Comparison of ENCODE assay signal across 9 cellular contexts in the genomic region with DNA sequence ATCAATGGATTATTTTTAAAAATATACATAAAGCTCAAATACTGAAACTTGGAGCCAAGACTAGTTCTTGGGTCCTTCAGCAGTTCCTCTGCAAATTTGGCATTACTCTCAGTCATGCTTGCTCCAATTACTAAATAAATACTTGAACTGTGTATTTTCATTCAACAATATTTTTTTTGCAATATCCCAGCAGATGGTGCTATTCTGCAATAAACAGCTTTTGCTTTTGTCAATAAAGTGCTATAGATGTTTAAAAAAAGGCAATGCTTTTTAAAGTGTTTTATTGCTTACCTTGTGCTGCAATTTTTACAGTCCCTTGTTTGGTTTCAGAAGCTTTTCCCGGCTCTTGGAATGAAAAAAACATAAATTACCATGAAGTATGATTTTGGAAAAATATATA.
A peak's percentile ranks its signal among the peaks of the same experiment; 100 is the strongest.
DNase-seq lines count a peak whose midpoint lies in the region; ATAC-seq, FAIRE-seq and TF ChIP-seq lines count a peak whose summit lies in the region.
"Had no signal": no experiment of that assay in that cellular context is flagged by ENCODE, and none has a peak within 500 bp of the region (broad histone marks: within the 10 kb centered on the region; RNA-seq: fewer than 3 reads in every experiment).

No MANE protein-coding gene starts in this region.

- H3K27ac ChIP-seq in neural progenitor cell = no peak overlapping the region
- H3K27ac ChIP-seq in vagina = no peak overlapping the region
- H3K27ac ChIP-seq: suprapubic skin had no signal

- H3K27me3 ChIP-seq in GM06990 (replicated peaks; ENCODE audit: control insufficient read depth, insufficient read depth, low read length) (no peaks in the 10 kb centered on the region), adipocyte (replicated peaks; ENCODE audit: control insufficient read depth, insufficient read depth, low read length) (no peaks in the 10 kb centered on the region), neural progenitor cell (no peaks in the 10 kb centered on the region), vagina (no peaks in the 10 kb centered on the region)
- H3K27me3 ChIP-seq: suprapubic skin had no signal

- H3K9me3 ChIP-seq in adipocyte (ENCODE audit: control insufficient read depth, low read length) (no peaks in the 10 kb centered on the region), neural progenitor cell (ENCODE audit: low read depth) (no peaks in the 10 kb centered on the region), vagina (no peaks in the 10 kb centered on the region)
- H3K9me3 ChIP-seq: suprapubic skin had no signal

- FAIRE-seq in GM12892 (lab: Jason Lieb, UNC) = no peak

- DNase-seq in GM06990 (ENCODE audit: extremely low read depth, insufficient read length) (no peak), NCI-H1694 treated with DMSO at 0.1 percent for 48 hours (lab: John Stamatoyannopoulos, UW) (peak; percentile 74), adipocyte (ENCODE audit: low read depth) (peak; percentile 29), neural progenitor cell (ENCODE audit: low spot score) (no peak), GM12892 (ENCODE audit: insufficient read length) (no peak), vagina (ENCODE audit: extremely low spot score in 2 of 2) (no peak)
- no peak for DNase-seq in activated CD4-positive, CD25-positive, alpha-beta regulatory T cell (lab: John Stamatoyannopoulos, UW)

- no peaks in the 10 kb centered on the region for H3K4me1 ChIP-seq in adipocyte (ENCODE audit: control insufficient read depth, insufficient read depth, low read length)
- H3K4me1 ChIP-seq in neural progenitor cell = no peaks in the 10 kb centered on the region
- no peaks in the 10 kb centered on the region for H3K4me1 ChIP-seq in vagina
- H3K4me1 ChIP-seq: suprapubic skin had no signal

- H3K27me3 Mint-ChIP-seq in neural progenitor cell (ENCODE audit: insufficient read depth, low read depth) = no peaks in the 10 kb centered on the region

- H2AFZ ChIP-seq in neural progenitor cell (replicated peaks) = no peak overlapping the region

- no peak for ATAC-seq in GM21576 (IDR thresholded peaks at IDR 0.05; ENCODE audit: unreplicated experiment)

- TF ChIP-seq CTCF in GM06990 (IDR thresholded peaks at IDR 0.05; ENCODE audit: insufficient read depth, low read length, poor library complexity, severe bottlenecking) (peak; percentile 6), neural progenitor cell (IDR thresholded peaks at IDR 0.05) (peak; percentile 47), vagina (IDR thresholded peaks at IDR 0.05) (no peak)

- no peaks in the 10 kb centered on the region for H3K9me3 Mint-ChIP-seq in neural progenitor cell

- TF ChIP-seq POLR2A in GM12892 (IDR thresholded peaks at IDR 0.05; ENCODE audit: low read depth, low read length) = no peak
- no peak for TF ChIP-seq POLR2A in vagina (IDR thresholded peaks at IDR 0.05)

- no peaks in the 10 kb centered on the region for H3F3A ChIP-seq in neural progenitor cell (ENCODE audit: low read depth)

- no peak overlapping the region for H3K27ac Mint-ChIP-seq in neural progenitor cell

- H3K4me3 ChIP-seq in GM06990 (replicated peaks; ENCODE audit: low read depth, low read length) (no peak overlapping the region), adipocyte (ENCODE audit: low read length) (no peak overlapping the region), neural progenitor cell (no peak overlapping the region), vagina (no peak overlapping the region)
- H3K4me3 ChIP-seq: suprapubic skin had no signal

- H3K4me2 ChIP-seq in neural progenitor cell = no peak overlapping the region

- H4K20me1 ChIP-seq in neural progenitor cell (ENCODE audit: low read depth) = no peaks in the 10 kb centered on the region

- H3K9ac ChIP-seq in adipocyte (ENCODE audit: low read length) = no peak overlapping the region
- no peak overlapping the region for H3K9ac ChIP-seq in neural progenitor cell

- no peaks in the 10 kb centered on the region for H3K36me3 ChIP-seq in GM06990 (ENCODE audit: control insufficient read depth, insufficient read depth, low read length)
- no peaks in the 10 kb centered on the region for H3K36me3 ChIP-seq in adipocyte (ENCODE audit: control insufficient read depth, insufficient read depth, low read length, severe bottlenecking)
- no peaks in the 10 kb centered on the region for H3K36me3 ChIP-seq in neural progenitor cell
- H3K36me3 ChIP-seq in vagina = no peaks in the 10 kb centered on the region
- H3K36me3 ChIP-seq: suprapubic skin had no signal

- intact Hi-C loops in vagina (cut with DNase I) = no loop called here

- no peak overlapping the region for H3K4me3 Mint-ChIP-seq in neural progenitor cell

- H3K36me3 Mint-ChIP-seq in neural progenitor cell = no peaks in the 10 kb centered on the region

- no peaks in the 10 kb centered on the region for H3K4me1 Mint-ChIP-seq in neural progenitor cell

- H3K79me2 ChIP-seq in neural progenitor cell (ENCODE audit: low read depth) = no peaks in the 10 kb centered on the region

Comparison
In these comparisons a context has a peak if more than half of its experiments do, and no peak if none do; other contexts are left out.
1. DNase-seq: peak in NCI-H1694 treated with DMSO at 0.1 percent for 48 hours (single experiment) and adipocyte (single experiment); none in GM06990 (single experiment), neural progenitor cell (single experiment), GM12892 (single experiment), vagina (0 of 2) and activated CD4-positive, CD25-positive, alpha-beta regulatory T cell (0 of 4).
2. CTCF ChIP-seq: peak in GM06990 (single experiment) and neural progenitor cell (single experiment); none in vagina (0 of 3).